In genomic region chr2:230868947-230869690, GRCh38 we compare ENCODE assay signal across 13 cellular contexts. TPM values are rescaled to one million over a fixed set of nuclear protein-coding genes. Genes with fewer than 3 reads are reported as not detected.
DNase-seq lines count a peak whose midpoint lies in the region; ATAC-seq and TF ChIP-seq lines count a peak whose summit lies in the region.
"Had no signal": no experiment of that assay in that cellular context is flagged by ENCODE, and none has a peak within 500 bp of the region (broad histone marks: within the 10 kb centered on the region; RNA-seq: fewer than 3 reads in every experiment).

No MANE protein-coding gene starts in this region.

- peak in 1 of 2 donors; percentile 39 for DNase-seq in cardiac muscle cell (ENCODE audit: low read depth in 1 of 2, low spot score in 1 of 2)
- DNase-seq in heart right ventricle: no peak
- peak; percentile 63 for DNase-seq in choroid plexus epithelial cell (ENCODE audit: low read depth)
- DNase-seq in vagina (ENCODE audit: extremely low spot score in 2 of 2): peak in 1 of 2 donors; percentile 89
- DNase-seq in HK-2 (ENCODE audit: unreplicated experiment): no peak
- DNase-seq in AML-193 (lab: John Stamatoyannopoulos, UW): no peak
- DNase-seq: GDM1, GM23248 had no signal

- TF ChIP-seq POLR2A in vagina (IDR thresholded peaks at IDR 0.05) (no peak), GM18505 (IDR thresholded peaks at IDR 0.05; ENCODE audit: borderline replicate concordance, extremely low read depth, insufficient read depth, insufficient read length) (no peak)

- H3K4me1 ChIP-seq in cardiac muscle cell (ENCODE audit: low read depth): peaks cover 64% of the 10 kb centered on the region
- peaks cover 4 to 84% (median 43%) of the 10 kb centered on the region in 9 donors for H3K4me1 ChIP-seq in heart right ventricle
- H3K4me1 ChIP-seq in muscle layer of colon (ENCODE audit: insufficient read depth, low read length): peaks cover 66% of the 10 kb centered on the region
- H3K4me1 ChIP-seq in vagina: peaks cover 70% of the 10 kb centered on the region

- no peak for TF ChIP-seq CTCF in cardiac muscle cell (IDR thresholded peaks at IDR 0.05; ENCODE audit: low read depth, low read length)
- TF ChIP-seq CTCF in heart right ventricle (IDR thresholded peaks at IDR 0.05): no peak
- no peak for TF ChIP-seq CTCF in choroid plexus epithelial cell (conservative IDR thresholded peaks at IDR 0.05; ENCODE audit: low read depth, low read length)
- TF ChIP-seq CTCF in vagina (IDR thresholded peaks at IDR 0.05): no peak

- H3K9me3 ChIP-seq in cardiac muscle cell (ENCODE audit: low read depth): no peaks in the 10 kb centered on the region
- H3K9me3 ChIP-seq in heart right ventricle: no peaks in the 10 kb centered on the region
- H3K9me3 ChIP-seq in muscle layer of colon (ENCODE audit: low read length): no peaks in the 10 kb centered on the region
- no peaks in the 10 kb centered on the region for H3K9me3 ChIP-seq in vagina

- peak overlapping the region; percentile 92 for H3K27ac ChIP-seq in cardiac muscle cell
- H3K27ac ChIP-seq in heart right ventricle: peak overlapping the region in 1 of 10 donors; percentile 34
- peak overlapping the region; percentile 65 for H3K27ac ChIP-seq in muscle layer of colon (ENCODE audit: low read depth, low read length)
- peak overlapping the region; percentile 20 for H3K27ac ChIP-seq in vagina
- H3K27ac ChIP-seq: GM23248 had no signal

- intact Hi-C loops in heart right ventricle (cut with DNase I): no loop called here
- intact Hi-C loops in vagina (cut with DNase I): no loop called here

- ATAC-seq in heart right ventricle (no peak), GM18505 (IDR thresholded peaks at IDR 0.05; ENCODE audit: unreplicated experiment) (no peak)

- peak overlapping the region; percentile 4 for H3K9ac ChIP-seq in muscle layer of colon (ENCODE audit: low read length)
- H3K9ac ChIP-seq: GM23248 had no signal

- H3K4me3 ChIP-seq in cardiac muscle cell (peak overlapping the region; percentile 10), heart right ventricle (no peak overlapping the region), choroid plexus epithelial cell (ENCODE audit: low read depth, low read length) (no peak overlapping the region), muscle layer of colon (ENCODE audit: low read depth in 1 of 2, low read length in 2 of 2) (peak overlapping the region in 1 of 2 donors; percentile 11), vagina (no peak overlapping the region)
- H3K4me3 ChIP-seq: GM23248 had no signal

- H3K27me3 ChIP-seq in cardiac muscle cell (no peaks in the 10 kb centered on the region), heart right ventricle (peaks cover 3 to 27% (median 7%) of the 10 kb centered on the region in 7 donors), muscle layer of colon (ENCODE audit: control insufficient read depth in 1 of 2, insufficient read depth in 2 of 2, low read length in 2 of 2) (no peaks in the 10 kb centered on the region), vagina (no peaks in the 10 kb centered on the region)

- peaks cover 6% of the 10 kb centered on the region for H3K36me3 ChIP-seq in cardiac muscle cell
- H3K36me3 ChIP-seq in heart right ventricle: no peaks in the 10 kb centered on the region
- no peaks in the 10 kb centered on the region for H3K36me3 ChIP-seq in muscle layer of colon (ENCODE audit: insufficient read depth, low read length)
- no peaks in the 10 kb centered on the region for H3K36me3 ChIP-seq in vagina

- WGBS in heart right ventricle, 2 donors: 75 to 76% methylated on average over 12 of the region's 12 CpGs

RNA-seq across cellular contexts. Expression of gene ITM2C, which starts 4.4 kb away (rescaled TPM):
- 389 and 411 TPM in 2 replicates for total RNA-seq in cardiac muscle cell
- 484 and 536 TPM in 2 replicates for polyA plus RNA-seq in cardiac muscle cell
- total RNA-seq in heart right ventricle: 10 to 100 TPM; 14.3 to 32.7 (median 23.8) TPM
- polyA plus RNA-seq in heart right ventricle: 10 to 100 TPM; 12.1 to 20.4 TPM
- total RNA-seq in vagina: 86.2 TPM

RNA-seq across cellular contexts. Expression of gene GPR55, which starts 55.9 kb away (rescaled TPM):
- total RNA-seq in cardiac muscle cell: not detected in 2 replicates
- polyA plus RNA-seq in cardiac muscle cell: not detected in 2 replicates
- under 1 TPM in 1 of 10 donors, not detected in 9; 0.42 TPM for total RNA-seq in heart right ventricle
- under 1 TPM in 1 of 2 donors, not detected in 1; 0.01 TPM for polyA plus RNA-seq in heart right ventricle
- total RNA-seq in vagina: 2.7 TPM
- total RNA-seq: endothelial cell of umbilical vein, GM23248, M059J, pulmonary artery endothelial cell had no signal
- polyA plus RNA-seq: endothelial cell of umbilical vein had no signal
